16 cellular contexts compared by ENCODE assay signal in the genomic region with DNA sequence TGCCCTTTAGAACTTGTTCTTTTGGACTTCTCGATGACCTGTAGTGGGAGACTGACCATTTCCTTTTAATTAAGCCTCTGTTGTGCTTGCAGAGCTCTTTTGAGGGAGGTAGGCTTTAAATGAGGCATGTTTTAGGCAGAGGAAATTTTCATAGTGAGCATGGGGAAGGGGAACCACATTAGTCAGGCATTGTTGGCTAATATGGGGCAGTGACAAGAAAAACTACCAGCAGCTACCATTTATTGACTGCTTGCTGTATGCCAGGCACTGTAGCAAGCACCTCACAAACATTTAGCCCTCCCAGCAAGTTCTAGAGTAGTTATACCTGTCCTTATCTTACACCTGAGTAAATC. TPM values are rescaled to one million over a fixed set of nuclear protein-coding genes. Genes with fewer than 3 reads are reported as not detected.
DNase-seq lines count a peak whose midpoint lies in the region; ATAC-seq and TF ChIP-seq lines count a peak whose summit lies in the region.
"Had no signal": no experiment of that assay in that cellular context is flagged by ENCODE, and none has a peak within 500 bp of the region (broad histone marks: within the 10 kb centered on the region; RNA-seq: fewer than 3 reads in every experiment).

No MANE protein-coding gene starts in this region.

- no peak overlapping the region for H3K4ac ChIP-seq in trophoblast cell (ENCODE audit: low read depth, low read length)

- H4K91ac ChIP-seq in trophoblast cell (ENCODE audit: low read depth, low read length), result no peak overlapping the region

- H3K27ac ChIP-seq in right cardiac atrium (ENCODE audit: low read length) (peak overlapping the region; percentile 50), dorsolateral prefrontal cortex (peak overlapping the region; percentile 17 to 95 (median 88)), neutrophil (peak overlapping the region; percentile 81), vagina (peak overlapping the region; percentile 31), trophoblast cell (ENCODE audit: low read depth, low read length) (no peak overlapping the region)
- H3K27ac ChIP-seq: right lobe of liver had no signal

- H3K4me1 ChIP-seq in right cardiac atrium (ENCODE audit: control insufficient read depth, insufficient read depth, low read length) (peaks cover 8% of the 10 kb centered on the region), neutrophil (ENCODE audit: control insufficient read depth in 1 of 2, insufficient read depth in 1 of 2, low read depth in 1 of 2, low read length in 1 of 2) (peaks cover 60 to 65% of the 10 kb centered on the region in 2 experiments), vagina (peaks cover 32% of the 10 kb centered on the region), trophoblast cell (ENCODE audit: control insufficient read depth in 1 of 2, insufficient read depth in 2 of 2, low read length in 2 of 2) (peaks cover 0 to 4% of the 10 kb centered on the region in 2 experiments)
- H3K4me1 ChIP-seq: body of pancreas had no signal

- H3K14ac ChIP-seq in trophoblast cell (ENCODE audit: low read length), result no peak overlapping the region

- no peak overlapping the region for H3K23ac ChIP-seq in trophoblast cell (ENCODE audit: low read length)

- intact Hi-C loops in right cardiac atrium (cut with DNase I) (no loop called here), Right ventricle myocardium superior (cut with DNase I) (no loop called here), dorsolateral prefrontal cortex (cut with DNase I) (loop anchor here (5.0 to 10.0 kb wide), 2 partner anchors 49 to 52 kb away; no protein-coding TSS in a partner anchor), vagina (cut with DNase I) (no loop called here)

- H3K27me3 ChIP-seq in right cardiac atrium (ENCODE audit: control insufficient read depth, insufficient read depth), result no peaks in the 10 kb centered on the region
- H3K27me3 ChIP-seq in dorsolateral prefrontal cortex, result no peaks in the 10 kb centered on the region
- no peaks in the 10 kb centered on the region for H3K27me3 ChIP-seq in neutrophil
- no peaks in the 10 kb centered on the region for H3K27me3 ChIP-seq in vagina
- no peaks in the 10 kb centered on the region for H3K27me3 ChIP-seq in trophoblast cell (ENCODE audit: insufficient read depth, low read length)
- H3K27me3 ChIP-seq: body of pancreas, right lobe of liver had no signal

- no peak for TF ChIP-seq CTCF in dorsolateral prefrontal cortex (IDR thresholded peaks at IDR 0.05 in 54 of 56, conservative IDR thresholded peaks at IDR 0.05 in 2 of 56; ENCODE audit: low read depth in 1 of 56, partially characterized antibody in 56 of 56)
- no peak for TF ChIP-seq CTCF in neutrophil (IDR thresholded peaks at IDR 0.05)
- no peak for TF ChIP-seq CTCF in vagina (IDR thresholded peaks at IDR 0.05)

- no peak overlapping the region for H4K12ac ChIP-seq in trophoblast cell (ENCODE audit: low read depth, low read length)

- no peak overlapping the region for H2BK12ac ChIP-seq in trophoblast cell (ENCODE audit: low read length)

- TF ChIP-seq POLR2A in vagina (IDR thresholded peaks at IDR 0.05), result no peak

- H2BK5ac ChIP-seq in trophoblast cell (ENCODE audit: low read depth, low read length, poor library complexity), result no peak overlapping the region

- H3K79me1 ChIP-seq in trophoblast cell (ENCODE audit: low read length), result peaks cover 2% of the 10 kb centered on the region

- H2AFZ ChIP-seq in trophoblast cell (ENCODE audit: insufficient read depth, low read length, poor library complexity), result no peak overlapping the region

- H3K9ac ChIP-seq in trophoblast cell (ENCODE audit: low read length), result no peak overlapping the region

- H3K79me2 ChIP-seq in trophoblast cell (ENCODE audit: control insufficient read depth, insufficient read depth, low read length, poor library complexity), result no peaks in the 10 kb centered on the region

- no peak overlapping the region for H3K18ac ChIP-seq in trophoblast cell (ENCODE audit: low read length)

- H2BK120ac ChIP-seq in trophoblast cell (ENCODE audit: insufficient read depth, low read length, poor library complexity), result no peak overlapping the region

- peaks cover 17% of the 10 kb centered on the region for H3K36me3 ChIP-seq in neutrophil
- no peaks in the 10 kb centered on the region for H3K36me3 ChIP-seq in vagina
- H3K36me3 ChIP-seq in trophoblast cell (ENCODE audit: control insufficient read depth in 1 of 2, insufficient read depth in 2 of 2, low read length in 2 of 2), result peaks cover 0 to 11% of the 10 kb centered on the region in 2 experiments

- H3K9me3 ChIP-seq in right cardiac atrium (ENCODE audit: control insufficient read depth, low read length) (no peaks in the 10 kb centered on the region), neutrophil (no peaks in the 10 kb centered on the region), vagina (no peaks in the 10 kb centered on the region), trophoblast cell (ENCODE audit: insufficient read depth, low read depth, low read length) (no peaks in the 10 kb centered on the region)
- H3K9me3 ChIP-seq: body of pancreas, right lobe of liver had no signal

- DNase-seq in right cardiac atrium (no peak), Right ventricle myocardium superior (no peak), dorsolateral prefrontal cortex (no peak), vagina (ENCODE audit: extremely low spot score in 2 of 2) (no peak), trophoblast cell (no peak), RPMI8226 (no peak)
- no peak for DNase-seq in central memory CD4-positive, alpha-beta T cell
- DNase-seq: activated CD8-positive, alpha-beta T cell treated with anti-CD3 and anti-CD28 coated beads for 36 hours; H9; KG1; right lobe of liver; SHP77; stimulated activated naive CD8-positive, alpha-beta T cell treated with anti-CD3 and anti-CD28 coated beads, Interleukin-15, amount 100 ng/mL, for 72 hours had no signal

- H2AK5ac ChIP-seq in trophoblast cell (ENCODE audit: low read length), result no peak overlapping the region

- WGBS in right cardiac atrium, result 54% methylated on average over 1 of the region's 1 CpG
- no CpG with 5 or more reads among the region's 1 CpG for WGBS in trophoblast cell (ENCODE audit: extremely low coverage, insufficient coverage, insufficient read length)

- no peak overlapping the region for H3K4me2 ChIP-seq in trophoblast cell (ENCODE audit: low read length)

- no peak overlapping the region for H3K4me3 ChIP-seq in right cardiac atrium (ENCODE audit: low read length)
- H3K4me3 ChIP-seq in dorsolateral prefrontal cortex, result peak overlapping the region in 33 of 59 donors; percentile 1 to 45 (median 22)
- no peak overlapping the region for H3K4me3 ChIP-seq in neutrophil (ENCODE audit: low read depth in 1 of 2, low read length in 1 of 2)
- no peak overlapping the region for H3K4me3 ChIP-seq in vagina
- no peak overlapping the region for H3K4me3 ChIP-seq in trophoblast cell (ENCODE audit: low read depth, low read length)
- H3K4me3 ChIP-seq: body of pancreas, right lobe of liver had no signal

- no peak for ATAC-seq in right cardiac atrium
- no peak for ATAC-seq in Right ventricle myocardium superior (ENCODE audit: poor library complexity)
- ATAC-seq: activated CD8-positive, alpha-beta T cell treated with anti-CD3 and anti-CD28 coated beads for 36 hours; body of pancreas; natural killer cell treated with Interleukin-12 subunit alpha and Interleukin-12 subunit beta and Interleukin-15 and Interleukin-18, amount 100 ng/mL, for 72 hours; stimulated activated naive CD8-positive, alpha-beta T cell treated with anti-CD3 and anti-CD28 coated beads, Interleukin-15, amount 100 ng/mL, for 72 hours had no signal

- no peak overlapping the region for H4K8ac ChIP-seq in trophoblast cell (ENCODE audit: low read depth, low read length)

RNA-seq across cellular contexts. Expression of a gene that starts 10.9 kb away (rescaled TPM):
- 10 to 100 TPM; 18.3 to 22.3 (median 20.0) TPM for total RNA-seq in right cardiac atrium
- 5.9 TPM for polyA plus RNA-seq in right cardiac atrium
- total RNA-seq in Right ventricle myocardium superior, result 15.6 TPM
- 10 to 100 TPM; 48.9 to 92.7 (median 70.5) TPM for total RNA-seq in dorsolateral prefrontal cortex
- total RNA-seq in vagina, result 55.0 TPM
- polyA plus RNA-seq in trophoblast cell (2013), result 23.3 and 24.0 TPM in 2 replicates

Comparison
In these comparisons a context has a peak if more than half of its experiments do, and no peak if none do; other contexts are left out.
1. H3K4me3 ChIP-seq: peak in dorsolateral prefrontal cortex (33 of 59); none in right cardiac atrium (single experiment), neutrophil (0 of 2), vagina (0 of 2) and trophoblast cell (single experiment).
2. intact Hi-C loops: an anchor here in dorsolateral prefrontal cortex (5.0 to 10.0 kb wide); none called in right cardiac atrium, Right ventricle myocardium superior and vagina.